ENCODE assay signal across 14 cellular contexts in the genomic region with DNA sequence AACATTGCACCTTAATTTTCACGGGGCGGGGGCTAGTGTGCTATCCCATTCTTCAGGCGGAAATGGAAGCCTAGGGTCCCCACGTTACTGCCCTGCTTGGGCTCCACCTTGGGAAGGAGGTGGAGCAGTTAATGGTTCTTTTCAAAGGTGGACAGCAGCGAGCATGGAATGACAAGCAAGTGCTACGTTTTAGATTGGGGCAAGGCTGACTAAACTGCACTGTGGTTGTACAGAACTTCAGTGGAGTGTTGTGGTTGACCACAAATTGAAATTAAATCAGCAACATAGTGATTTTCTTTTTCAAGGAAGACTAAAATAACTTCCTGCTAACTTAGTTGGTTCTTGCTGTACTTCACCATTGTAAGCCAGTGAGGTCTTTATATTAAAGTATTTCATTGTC. TPM values are rescaled to one million over a fixed set of nuclear protein-coding genes. Genes with fewer than 3 reads are reported as not detected.
DNase-seq lines count a peak whose midpoint lies in the region; ATAC-seq and TF ChIP-seq lines count a peak whose summit lies in the region.
"Had no signal": no experiment of that assay in that cellular context is flagged by ENCODE, and none has a peak within 500 bp of the region (broad histone marks: within the 10 kb centered on the region; RNA-seq: fewer than 3 reads in every experiment).

No MANE protein-coding gene starts in this region.

- ATAC-seq in GM18909 (IDR thresholded peaks at IDR 0.05; ENCODE audit: poor library complexity, unreplicated experiment) = no peak

- WGBS in endodermal cell (ENCODE audit: insufficient coverage in 1 of 2, insufficient read length in 1 of 2), 2 experiments = 87 to 94% methylated on average over 6 of the region's 6 CpGs

- H3K36me3 ChIP-seq in SK-N-MC (ENCODE audit: insufficient read depth, low read length) (no peaks in the 10 kb centered on the region), endodermal cell (ENCODE audit: control insufficient read depth, insufficient read depth, low read length) (no peaks in the 10 kb centered on the region)
- H3K36me3 ChIP-seq: BE2C had no signal

- no peaks in the 10 kb centered on the region for H3K9me3 ChIP-seq in SK-N-MC (ENCODE audit: low read depth, low read length)
- peaks cover 4% of the 10 kb centered on the region for H3K9me3 ChIP-seq in endodermal cell (ENCODE audit: control insufficient read depth, low read length)
- H3K9me3 ChIP-seq: BE2C had no signal

- H3K4me3 ChIP-seq in SK-N-MC = no peak overlapping the region
- H3K4me3 ChIP-seq in astrocyte of the spinal cord (ENCODE audit: low read depth, low read length) = no peak overlapping the region
- no peak overlapping the region for H3K4me3 ChIP-seq in endodermal cell (ENCODE audit: low read length)

- DNase-seq in activated T-cell treated with anti-CD3 and anti-CD28 coated beads, Interleukin-2, amount 50 U/mL, for 24 hours = no peak
- DNase-seq in activated T-cell treated with anti-CD3 and anti-CD28 coated beads for 4 hours (no peak), SK-N-MC (ENCODE audit: low read depth, low spot score) (peak; percentile 42), astrocyte of the spinal cord (ENCODE audit: low read depth, low spot score) (peak; percentile 77), endodermal cell (no peak), HCEC 1CT (no peak)
- DNase-seq in stimulated activated naive CD4-positive, alpha-beta T cell (lab: John Stamatoyannopoulos, UW) = peak in 4 of 6 experiments; percentile 5 to 76 (median 71)
- DNase-seq: anterior cingulate cortex, BE2C, left cardiac atrium, NCI-H2227 treated with DMSO at 0.1 percent for 48 hours, T-helper 9 cell had no signal

- no peaks in the 10 kb centered on the region for H3K27me3 ChIP-seq in endodermal cell (ENCODE audit: control insufficient read depth, insufficient read depth, low read length, poor library complexity, severe bottlenecking)
- H3K27me3 ChIP-seq: BE2C had no signal

- H3K27ac ChIP-seq in SK-N-MC (no peak overlapping the region), endodermal cell (ENCODE audit: low read depth, low read length) (no peak overlapping the region)

- H3K36me3 Mint-ChIP-seq in activated T-cell treated with anti-CD3 and anti-CD28 coated beads, Interleukin-2, amount 50 U/mL, for 24 hours (ENCODE audit: low read depth) = no peaks in the 10 kb centered on the region
- no peaks in the 10 kb centered on the region for H3K36me3 Mint-ChIP-seq in endodermal cell (ENCODE audit: low read depth)

- in situ Hi-C loops in astrocyte of the spinal cord (cut with HindIII; ENCODE audit: low sequenced_read_pairs) = no loop called here

- peaks cover 29% of the 10 kb centered on the region for H3K4me1 Mint-ChIP-seq in activated T-cell treated with anti-CD3 and anti-CD28 coated beads, Interleukin-2, amount 50 U/mL, for 24 hours (ENCODE audit: low read depth)
- no peaks in the 10 kb centered on the region for H3K4me1 Mint-ChIP-seq in endodermal cell

- H3K4me1 ChIP-seq in endodermal cell (ENCODE audit: control insufficient read depth, insufficient read depth, low read length) = no peaks in the 10 kb centered on the region
- H3K4me1 ChIP-seq: BE2C had no signal

- H3K27ac Mint-ChIP-seq in activated T-cell treated with anti-CD3 and anti-CD28 coated beads, Interleukin-2, amount 50 U/mL, for 24 hours = peak overlapping the region; percentile 49
- H3K27ac Mint-ChIP-seq in endodermal cell = no peak overlapping the region
- H3K27ac Mint-ChIP-seq: progenitor cell of endocrine pancreas had no signal

- H3K9ac ChIP-seq in SK-N-MC (ENCODE audit: insufficient read length) (no peak overlapping the region), endodermal cell (ENCODE audit: extremely low read depth, low read length, poor library complexity, severe bottlenecking) (no peak overlapping the region)

- TF ChIP-seq CTCF in astrocyte of the spinal cord (IDR thresholded peaks at IDR 0.05; ENCODE audit: low read depth, low read length) (no peak), endodermal cell (conservative IDR thresholded peaks at IDR 0.05) (no peak)

- peak overlapping the region; percentile 51 for H3K4me3 Mint-ChIP-seq in activated T-cell treated with anti-CD3 and anti-CD28 coated beads, Interleukin-2, amount 50 U/mL, for 24 hours
- H3K4me3 Mint-ChIP-seq in endodermal cell = no peak overlapping the region

- H3K27me3 Mint-ChIP-seq in activated T-cell treated with anti-CD3 and anti-CD28 coated beads, Interleukin-2, amount 50 U/mL, for 24 hours = no peaks in the 10 kb centered on the region
- H3K27me3 Mint-ChIP-seq in endodermal cell (ENCODE audit: insufficient read depth) = no peaks in the 10 kb centered on the region
- H3K27me3 Mint-ChIP-seq: progenitor cell of endocrine pancreas had no signal

- no peaks in the 10 kb centered on the region for H3K9me3 Mint-ChIP-seq in activated T-cell treated with anti-CD3 and anti-CD28 coated beads, Interleukin-2, amount 50 U/mL, for 24 hours
- H3K9me3 Mint-ChIP-seq in endodermal cell = peaks cover 6% of the 10 kb centered on the region

RNA-seq across cellular contexts. Expression of gene CHRNA1, which starts 47.0 kb away (rescaled TPM):
- total RNA-seq in endodermal cell = not detected
- polyA plus RNA-seq in endodermal cell (2013, experiment 1 of 2) = 1.1 TPM
- 2.0 TPM for polyA plus RNA-seq in endodermal cell (2013, experiment 2 of 2)
- total RNA-seq: progenitor cell of endocrine pancreas had no signal

Comparison
In these comparisons a context has a peak if more than half of its experiments do, and no peak if none do; other contexts are left out.
1. DNase-seq: peak in SK-N-MC (single experiment), astrocyte of the spinal cord (single experiment) and stimulated activated naive CD4-positive, alpha-beta T cell (4 of 6); none in activated T-cell treated with anti-CD3 and anti-CD28 coated beads, Interleukin-2, amount 50 U/mL, for 24 hours (single experiment), activated T-cell treated with anti-CD3 and anti-CD28 coated beads for 4 hours (single experiment), endodermal cell (single experiment) and HCEC 1CT (single experiment).